16 cellular contexts compared by ENCODE assay signal in the genomic region with DNA sequence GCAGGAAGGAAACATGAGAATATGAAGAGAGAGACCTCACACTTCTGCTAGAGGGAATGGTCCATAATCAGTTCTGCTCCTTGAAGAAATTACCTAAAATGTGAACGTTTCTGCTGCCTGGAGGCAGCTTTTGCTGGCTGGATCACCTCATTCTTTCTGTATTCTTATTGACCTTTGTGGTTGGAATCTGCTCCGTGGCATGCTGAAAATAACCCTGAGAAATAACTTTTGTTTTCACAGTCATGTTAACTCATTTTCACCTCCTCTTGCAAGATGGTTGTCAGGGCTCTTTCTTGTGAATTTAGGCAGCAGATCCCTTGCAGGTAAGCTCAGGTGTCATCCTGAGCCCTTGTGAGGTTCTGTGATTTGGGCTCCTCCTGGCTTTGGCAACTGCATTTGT.
DNase-seq lines count a peak whose midpoint lies in the region; ATAC-seq and TF ChIP-seq lines count a peak whose summit lies in the region.
"Had no signal": no experiment of that assay in that cellular context is flagged by ENCODE, and none has a peak within 500 bp of the region (broad histone marks: within the 10 kb centered on the region; RNA-seq: fewer than 3 reads in every experiment).

No MANE protein-coding gene starts in this region.

- no peak overlapping the region for H2AFZ ChIP-seq in OCI-LY3 (ENCODE audit: low read depth, low read length)

- H3K4me1 ChIP-seq in OCI-LY3 (ENCODE audit: low read length) (peaks cover 50% of the 10 kb centered on the region), ascending aorta (no peaks in the 10 kb centered on the region)
- H3K4me1 ChIP-seq: upper lobe of left lung had no signal

- peak overlapping the region; percentile 62 for H3K4me2 ChIP-seq in OCI-LY3 (ENCODE audit: low read length)

- H4K20me1 ChIP-seq in OCI-LY3 (ENCODE audit: insufficient read depth, low read length), result no peaks in the 10 kb centered on the region

- peak overlapping the region; percentile 48 for H3K27ac Mint-ChIP-seq in activated naive CD4-positive, alpha-beta T cell treated with anti-CD3 and anti-CD28 coated beads, Interleukin-2, amount 50 U/mL, for 24 hours
- H3K27ac Mint-ChIP-seq in activated naive CD4-positive, alpha-beta T cell treated with anti-CD3 and anti-CD28 coated beads, Interleukin-2, amount 10 ng/mL, durations not matched to agents 7 days and 5 days, result no peak overlapping the region

- H3K4me3 ChIP-seq in OCI-LY3 (ENCODE audit: low read length) (peak overlapping the region; percentile 14; the same call in 1 of the 2 replicates), ascending aorta (no peak overlapping the region)
- H3K4me3 ChIP-seq: right atrium auricular region, upper lobe of left lung had no signal

- H3K9ac ChIP-seq in OCI-LY3 (ENCODE audit: low read length), result no peak overlapping the region

- peaks cover 26% of the 10 kb centered on the region for H3K4me1 Mint-ChIP-seq in activated naive CD4-positive, alpha-beta T cell treated with anti-CD3 and anti-CD28 coated beads, Interleukin-2, amount 50 U/mL, for 24 hours
- peaks cover 2% of the 10 kb centered on the region for H3K4me1 Mint-ChIP-seq in activated naive CD4-positive, alpha-beta T cell treated with anti-CD3 and anti-CD28 coated beads, Interleukin-2, amount 10 ng/mL, durations not matched to agents 7 days and 5 days

- peaks cover 35% of the 10 kb centered on the region for H3K27me3 ChIP-seq in OCI-LY3 (ENCODE audit: low read depth, low read length)
- no peaks in the 10 kb centered on the region for H3K27me3 ChIP-seq in ascending aorta
- H3K27me3 ChIP-seq: right atrium auricular region, upper lobe of left lung had no signal

- H3K9me3 Mint-ChIP-seq in activated naive CD4-positive, alpha-beta T cell treated with anti-CD3 and anti-CD28 coated beads, Interleukin-2, amount 50 U/mL, for 24 hours, result no peaks in the 10 kb centered on the region
- H3K9me3 Mint-ChIP-seq in activated naive CD4-positive, alpha-beta T cell treated with anti-CD3 and anti-CD28 coated beads, Interleukin-2, amount 10 ng/mL, durations not matched to agents 7 days and 5 days, result peaks cover 3% of the 10 kb centered on the region

- no peaks in the 10 kb centered on the region for H3K36me3 ChIP-seq in OCI-LY3 (replicated peaks; ENCODE audit: low read depth, low read length)
- H3K36me3 ChIP-seq in ascending aorta, result no peaks in the 10 kb centered on the region
- H3K36me3 ChIP-seq: right atrium auricular region, upper lobe of left lung had no signal

- no peaks in the 10 kb centered on the region for H3K36me3 Mint-ChIP-seq in activated naive CD4-positive, alpha-beta T cell treated with anti-CD3 and anti-CD28 coated beads, Interleukin-2, amount 50 U/mL, for 24 hours
- H3K36me3 Mint-ChIP-seq in activated naive CD4-positive, alpha-beta T cell treated with anti-CD3 and anti-CD28 coated beads, Interleukin-2, amount 10 ng/mL, durations not matched to agents 7 days and 5 days, result peaks cover 1% of the 10 kb centered on the region

- DNase-seq in activated naive CD4-positive, alpha-beta T cell treated with anti-CD3 and anti-CD28 coated beads, Interleukin-2, amount 10 ng/mL, durations not matched to agents 7 days and 5 days, result no peak
- DNase-seq in hepatic stellate cell (ENCODE audit: low spot score), result peak; percentile 46
- DNase-seq in ascending aorta (ENCODE audit: low spot score in 2 of 2), result no peak
- no peak for DNase-seq in superior temporal gyrus (ENCODE audit: extremely low spot score)
- DNase-seq in NCI-H748 treated with DMSO at 0.1 percent for 48 hours (lab: John Stamatoyannopoulos, UW), result no peak
- DNase-seq: activated CD4-positive, alpha-beta T cell treated with anti-CD3 and anti-CD28 coated beads, Interleukin-2, amount 50 U/mL, for 48 hours; AML-193; anterior cingulate cortex; GF-D8; T-helper 2 cell; upper lobe of left lung had no signal

- no peak for ATAC-seq in HG02981 (IDR thresholded peaks at IDR 0.05; ENCODE audit: unreplicated experiment)
- ATAC-seq: Panc1 had no signal

- H3K27me3 Mint-ChIP-seq in activated naive CD4-positive, alpha-beta T cell treated with anti-CD3 and anti-CD28 coated beads, Interleukin-2, amount 50 U/mL, for 24 hours, result no peaks in the 10 kb centered on the region
- peaks cover 12% of the 10 kb centered on the region for H3K27me3 Mint-ChIP-seq in activated naive CD4-positive, alpha-beta T cell treated with anti-CD3 and anti-CD28 coated beads, Interleukin-2, amount 10 ng/mL, durations not matched to agents 7 days and 5 days

- H3K4me3 Mint-ChIP-seq in activated naive CD4-positive, alpha-beta T cell treated with anti-CD3 and anti-CD28 coated beads, Interleukin-2, amount 50 U/mL, for 24 hours, result peak overlapping the region; percentile 30
- no peak overlapping the region for H3K4me3 Mint-ChIP-seq in activated naive CD4-positive, alpha-beta T cell treated with anti-CD3 and anti-CD28 coated beads, Interleukin-2, amount 10 ng/mL, durations not matched to agents 7 days and 5 days

- H3K27ac ChIP-seq in OCI-LY3 (ENCODE audit: low read length) (no peak overlapping the region), ascending aorta (no peak overlapping the region)
- H3K27ac ChIP-seq: right atrium auricular region, upper lobe of left lung had no signal

- intact Hi-C loops in ascending aorta (cut with DNase I), result no loop called here

- TF ChIP-seq CTCF in OCI-LY3 (IDR thresholded peaks at IDR 0.05; ENCODE audit: low read depth, low read length), result no peak
- no peak for TF ChIP-seq CTCF in ascending aorta (IDR thresholded peaks at IDR 0.05)

- CTCF ChIA-PET in activated naive CD4-positive, alpha-beta T cell treated with anti-CD3 and anti-CD28 coated beads, Interleukin-2, amount 10 ng/mL, durations not matched to agents 7 days and 5 days (lab: Charles Lee), result no interaction called here

- H3K9me3 ChIP-seq in OCI-LY3 (ENCODE audit: insufficient read depth, low read length) (0 out of 2 replicates have a peak, but pooled peaks cover 2% of the 10 kb centered on the region), ascending aorta (no peaks in the 10 kb centered on the region)
- H3K9me3 ChIP-seq: right atrium auricular region, upper lobe of left lung had no signal

- no peaks in the 10 kb centered on the region for H3K79me2 ChIP-seq in OCI-LY3 (ENCODE audit: low read length)
